22 cellular contexts compared by ENCODE assay signal in the genomic region with DNA sequence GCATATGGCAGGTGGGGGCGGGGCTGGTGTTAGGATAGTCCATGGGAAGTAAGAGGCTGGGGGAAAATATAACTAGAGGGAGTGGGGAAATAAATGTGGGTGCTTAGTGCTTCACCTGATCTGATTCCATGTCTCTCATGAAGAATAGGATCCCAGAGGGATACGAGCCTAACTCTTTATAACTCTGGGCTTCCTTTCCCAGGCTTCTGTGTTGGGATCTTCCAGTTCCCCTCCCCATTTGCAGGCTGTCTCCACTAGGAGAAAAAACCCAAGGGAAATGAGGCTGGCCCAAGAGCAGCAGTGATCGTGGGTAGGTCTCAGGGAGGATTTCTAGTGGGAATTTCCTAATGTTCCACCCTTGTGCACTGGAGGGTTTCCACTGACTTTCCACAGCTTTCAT. TPM values are rescaled to one million over a fixed set of nuclear protein-coding genes. Genes with fewer than 3 reads are reported as not detected.
A peak's percentile ranks its signal among the peaks of the same experiment; 100 is the strongest.
DNase-seq lines count a peak whose midpoint lies in the region; ATAC-seq and TF ChIP-seq lines count a peak whose summit lies in the region.
"Had no signal": no experiment of that assay in that cellular context is flagged by ENCODE, and none has a peak within 500 bp of the region (broad histone marks: within the 10 kb centered on the region; RNA-seq: fewer than 3 reads in every experiment).

No MANE protein-coding gene starts in this region.

- no peak for TF ChIP-seq CTCF in WTC11 (IDR thresholded peaks at IDR 0.05)
- no peak for TF ChIP-seq CTCF in gastrocnemius medialis (IDR thresholded peaks at IDR 0.05 in 4 of 5, conservative IDR thresholded peaks at IDR 0.05 in 1 of 5)

- H3K36me3 ChIP-seq in CD8-positive, alpha-beta memory T cell (ENCODE audit: insufficient read depth, low read length), result no peaks in the 10 kb centered on the region
- no peaks in the 10 kb centered on the region for H3K36me3 ChIP-seq in gastrocnemius medialis
- H3K36me3 ChIP-seq: prostate gland had no signal

- in situ Hi-C loops in gastrocnemius medialis (cut with MboI; ENCODE audit: low sequenced_read_pairs in 4 of 4), result loop anchor here in 3 of 4 donors (10.0 to 25.0 kb wide), 3 partner anchors 48 to 279 kb away; partner anchors contain the start of genes NHLH1 (in 2 of the 3), PEX19 (in 1 of the 3) and PIGM (in 1 of the 3)

- peaks cover 3% of the 10 kb centered on the region for H3K4me1 ChIP-seq in CD8-positive, alpha-beta memory T cell (ENCODE audit: insufficient read depth, low read length)
- H3K4me1 ChIP-seq in gastrocnemius medialis, result peaks cover 0 to 18% of the 10 kb centered on the region in 2 donors
- H3K4me1 ChIP-seq: Caco-2, prostate gland had no signal

- ATAC-seq in WTC11 (no peak), gastrocnemius medialis (no peak), GM21786 (IDR thresholded peaks at IDR 0.05; ENCODE audit: unreplicated experiment) (no peak)
- no peak for ATAC-seq in stimulated activated effector memory CD8-positive, alpha-beta T cell treated with anti-CD3 and anti-CD28 coated beads, Interleukin-12 subunit alpha, Interleukin-12 subunit beta, amount 100 ng/mL, for 72 hours
- ATAC-seq: HCT116 had no signal

- peaks cover 42% of the 10 kb centered on the region for H3K27me3 ChIP-seq in CD8-positive, alpha-beta memory T cell (ENCODE audit: insufficient read depth, low read length, poor library complexity, severe bottlenecking)
- H3K27me3 ChIP-seq in layer of hippocampus (ENCODE audit: control insufficient read depth, insufficient read depth, low read length) (no peaks in the 10 kb centered on the region), gastrocnemius medialis (peaks cover 0 to 12% (median 3%) of the 10 kb centered on the region in 3 donors)

- no peak for TF ChIP-seq POLR2A in gastrocnemius medialis (IDR thresholded peaks at IDR 0.05)

- peak overlapping the region in 1 of 8 donors; percentile 58 for H3K27ac Mint-ChIP-seq in CD8-positive, alpha-beta memory T cell
- no peak overlapping the region for H3K27ac Mint-ChIP-seq in WTC11
- H3K27ac Mint-ChIP-seq in stimulated activated effector memory CD8-positive, alpha-beta T cell treated with anti-CD3 and anti-CD28 coated beads, Interleukin-12 subunit alpha, Interleukin-12 subunit beta, amount 100 ng/mL, for 72 hours, result no peak overlapping the region
- H3K27ac Mint-ChIP-seq: activated CD4-positive, alpha-beta memory T cell treated with anti-CD3 and anti-CD28 coated beads, Interleukin-2, amount 10 ng/mL, durations not matched to agents 7 days and 5 days had no signal

- peaks cover 33 to 49% of the 10 kb centered on the region in 2 donors for H3K27me3 Mint-ChIP-seq in CD8-positive, alpha-beta memory T cell
- H3K27me3 Mint-ChIP-seq in WTC11 (ENCODE audit: low read depth), result peaks cover 76% of the 10 kb centered on the region

- CTCF ChIA-PET in CD8-positive, alpha-beta memory T cell (lab: Charles Lee), result interaction anchor here (1.6 to 6.9 kb wide), 5 partner anchors 11 to 36 kb away, joined by 6 to 81 read pairs (median 63); partner anchors contain the start of gene IGSF8
- CTCF ChIA-PET in WTC11 (lab: Charles Lee), result interaction anchor here (0.7 to 29.5 kb wide), 5 partner anchors 9 to 33 kb away, joined by 4 to 978 read pairs (median 18); partner anchors contain the start of genes IGSF8 and KCNJ10

- H3K36me3 Mint-ChIP-seq in CD8-positive, alpha-beta memory T cell, result peaks cover 2 to 21% (median 4%) of the 10 kb centered on the region in 3 donors
- H3K36me3 Mint-ChIP-seq in WTC11, result no peaks in the 10 kb centered on the region
- H3K36me3 Mint-ChIP-seq in stimulated activated effector memory CD8-positive, alpha-beta T cell treated with anti-CD3 and anti-CD28 coated beads, Interleukin-12 subunit alpha, Interleukin-12 subunit beta, amount 100 ng/mL, for 72 hours, result peaks cover 13% of the 10 kb centered on the region

- no peak overlapping the region for H3K27ac ChIP-seq in CD8-positive, alpha-beta memory T cell (ENCODE audit: low read depth, low read length)
- peak overlapping the region; percentile 91 for H3K27ac ChIP-seq in layer of hippocampus (ENCODE audit: low read depth, low read length)
- H3K27ac ChIP-seq in gastrocnemius medialis, result no peak overlapping the region
- H3K27ac ChIP-seq: KMS-11, prostate gland, suprapubic skin had no signal

- no peak overlapping the region for H3K4me3 ChIP-seq in CD8-positive, alpha-beta memory T cell (ENCODE audit: low read length)
- no peak overlapping the region for H3K4me3 ChIP-seq in gastrocnemius medialis
- H3K4me3 ChIP-seq: prostate gland had no signal

- intact Hi-C loops in gastrocnemius medialis (cut with DNase I; ENCODE audit: low total_unique reads), result loop anchor here (10.0 kb wide), 1 partner anchor 292 kb away; no protein-coding TSS in a partner anchor

- POLR2A ChIA-PET in CD8-positive, alpha-beta memory T cell (lab: Charles Lee), result interaction anchor here (0.6 kb wide), 1 partner anchor 155 kb away, joined by 3 read pairs; no protein-coding TSS in a partner anchor
- POLR2A ChIA-PET in WTC11 (lab: Charles Lee), result no interaction called here

- peak overlapping the region in 6 of 7 donors; percentile 25 to 70 (median 59) for H3K4me3 Mint-ChIP-seq in CD8-positive, alpha-beta memory T cell
- H3K4me3 Mint-ChIP-seq in WTC11, result peak overlapping the region; percentile 56
- H3K4me3 Mint-ChIP-seq in stimulated activated effector memory CD8-positive, alpha-beta T cell treated with anti-CD3 and anti-CD28 coated beads, Interleukin-12 subunit alpha, Interleukin-12 subunit beta, amount 100 ng/mL, for 72 hours, result peak overlapping the region; percentile 54
- H3K4me3 Mint-ChIP-seq: activated CD4-positive, alpha-beta memory T cell treated with anti-CD3 and anti-CD28 coated beads, Interleukin-2, amount 10 ng/mL, durations not matched to agents 7 days and 5 days had no signal

- DNase-seq in CD8-positive, alpha-beta memory T cell, result no peak
- DNase-seq in WTC11 (ENCODE audit: low spot score), result no peak
- DNase-seq in stimulated activated effector memory CD8-positive, alpha-beta T cell treated with anti-CD3 and anti-CD28 coated beads, Interleukin-12 subunit alpha, Interleukin-12 subunit beta, amount 100 ng/mL, for 72 hours (ENCODE audit: low spot score in 2 of 2), result no peak
- DNase-seq in gastrocnemius medialis, result no peak
- no peak for DNase-seq in NCI-H345 (lab: John Stamatoyannopoulos, UW)
- DNase-seq: activated CD4-positive, alpha-beta memory T cell treated with anti-CD3 and anti-CD28 coated beads, Interleukin-2, amount 10 ng/mL, durations not matched to agents 7 days and 5 days; activated CD4-positive, CD25-positive, alpha-beta regulatory T cell; activated naive CD4-positive, alpha-beta T cell treated with anti-CD3 and anti-CD28 coated beads, Interleukin-2, amount 50 U/mL, for 16 hours; Caco-2; cortex of kidney; mammary epithelial cell; NCI-H2171 treated with DMSO at 0.1 percent for 48 hours; NCI-H526 treated with DMSO at 0.1 percent for 48 hours; RPMI8226; SK-N-SH had no signal

- no peaks in the 10 kb centered on the region for H3K9me3 ChIP-seq in CD8-positive, alpha-beta memory T cell (ENCODE audit: low read length)
- H3K9me3 ChIP-seq in gastrocnemius medialis, result no peaks in the 10 kb centered on the region
- H3K9me3 ChIP-seq: Caco-2, prostate gland, SK-N-SH, suprapubic skin had no signal

- peaks cover 11 to 14% (median 14%) of the 10 kb centered on the region in 3 donors for H3K4me1 Mint-ChIP-seq in CD8-positive, alpha-beta memory T cell
- H3K4me1 Mint-ChIP-seq in WTC11, result peaks cover 16% of the 10 kb centered on the region
- H3K4me1 Mint-ChIP-seq in stimulated activated effector memory CD8-positive, alpha-beta T cell treated with anti-CD3 and anti-CD28 coated beads, Interleukin-12 subunit alpha, Interleukin-12 subunit beta, amount 100 ng/mL, for 72 hours, result peaks cover 22% of the 10 kb centered on the region

- no peaks in the 10 kb centered on the region for H3K9me3 Mint-ChIP-seq in CD8-positive, alpha-beta memory T cell
- H3K9me3 Mint-ChIP-seq in WTC11, result no peaks in the 10 kb centered on the region
- H3K9me3 Mint-ChIP-seq in stimulated activated effector memory CD8-positive, alpha-beta T cell treated with anti-CD3 and anti-CD28 coated beads, Interleukin-12 subunit alpha, Interleukin-12 subunit beta, amount 100 ng/mL, for 72 hours, result no peaks in the 10 kb centered on the region
- H3K9me3 Mint-ChIP-seq: activated CD4-positive, alpha-beta memory T cell treated with anti-CD3 and anti-CD28 coated beads, Interleukin-2, amount 10 ng/mL, durations not matched to agents 7 days and 5 days had no signal

TF ChIP-seq in WTC11, 78 proteins besides CTCF, POLR2A, EP300 and RAD21 (continues in another document):
- TF ChIP-seq HMGA2 (CRISPR knock-in tag; IDR thresholded peaks at IDR 0.05) (no peak), ZNF416 (CRISPR knock-in tag; IDR thresholded peaks at IDR 0.05) (no peak), EMX1 (CRISPR knock-in tag; IDR thresholded peaks at IDR 0.05) (no peak), TEAD4 (CRISPR knock-in tag; IDR thresholded peaks at IDR 0.05) (no peak), ZNF219 (CRISPR knock-in tag; IDR thresholded peaks at IDR 0.05; ENCODE audit: borderline replicate concordance) (no peak), GABPB1 (CRISPR knock-in tag; IDR thresholded peaks at IDR 0.05) (no peak), ATF1 (CRISPR knock-in tag; IDR thresholded peaks at IDR 0.05) (no peak), ZNF263 (CRISPR knock-in tag; IDR thresholded peaks at IDR 0.05; ENCODE audit: low read depth) (no peak), IRF2 (CRISPR knock-in tag; IDR thresholded peaks at IDR 0.05; ENCODE audit: borderline replicate concordance, low read depth) (no peak), ZNF396 (CRISPR knock-in tag; IDR thresholded peaks at IDR 0.05; ENCODE audit: borderline replicate concordance) (no peak)

RNA-seq across cellular contexts. Expression of gene KCNJ9, which starts 1.6 kb away (rescaled TPM):
- under 1 TPM in 1 of 2 experiments, not detected in 1; 0.04 TPM for total RNA-seq in CD8-positive, alpha-beta memory T cell
- not detected for polyA plus RNA-seq in CD8-positive, alpha-beta memory T cell
- 0.09 to 0.14 TPM in 2 of 3 replicates, not detected in the other for total RNA-seq in WTC11 (2021)
- total RNA-seq in gastrocnemius medialis, result not detected
- total RNA-seq: activated CD4-positive, alpha-beta memory T cell treated with anti-CD3 and anti-CD28 coated beads, Interleukin-2, amount 10 ng/mL, durations not matched to agents 7 days and 5 days; Caco-2; HT1080; mammary epithelial cell had no signal
- polyA plus RNA-seq: mammary epithelial cell had no signal

RNA-seq across cellular contexts. Expression of gene KCNJ10, which starts 13.0 kb away (rescaled TPM):
- under 1 TPM in 1 of 2 experiments, not detected in 1; 0.13 TPM for total RNA-seq in CD8-positive, alpha-beta memory T cell
- polyA plus RNA-seq in CD8-positive, alpha-beta memory T cell, result not detected
- 1.4 to 1.6 TPM (median 1.4 TPM) in 3 replicates for total RNA-seq in WTC11 (2021)
- total RNA-seq in gastrocnemius medialis, result not detected
- total RNA-seq: activated CD4-positive, alpha-beta memory T cell treated with anti-CD3 and anti-CD28 coated beads, Interleukin-2, amount 10 ng/mL, durations not matched to agents 7 days and 5 days; HT1080; mammary epithelial cell; prostate gland; suprapubic skin had no signal
- polyA plus RNA-seq: mammary epithelial cell, SK-N-SH had no signal

RNA-seq across cellular contexts. Expression of gene IGSF8, which starts 15.5 kb away (rescaled TPM):
- total RNA-seq in CD8-positive, alpha-beta memory T cell, result 10 to 100 TPM; 39.5 to 42.7 TPM
- polyA plus RNA-seq in CD8-positive, alpha-beta memory T cell, result 59.2 TPM
- total RNA-seq in WTC11 (2021), result 86.7 to 101 TPM (median 95.1 TPM) in 3 replicates
- 10 to 100 TPM in 1 of 4 donors, 1 to 10 TPM in 3; 3.4 to 12.8 (median 8.7) TPM for total RNA-seq in gastrocnemius medialis

RNA-seq across cellular contexts. Expression of gene ATP1A2, which starts 32.6 kb away (rescaled TPM):
- not detected for total RNA-seq in CD8-positive, alpha-beta memory T cell
- not detected for polyA plus RNA-seq in CD8-positive, alpha-beta memory T cell
- 22.8 to 25.6 TPM (median 23.2 TPM) in 3 replicates for total RNA-seq in WTC11 (2021)
- total RNA-seq in gastrocnemius medialis, result 100 to 1,000 TPM; 281 to 710 (median 413) TPM
- total RNA-seq: activated CD4-positive, alpha-beta memory T cell treated with anti-CD3 and anti-CD28 coated beads, Interleukin-2, amount 10 ng/mL, durations not matched to agents 7 days and 5 days; HT1080 had no signal
- polyA plus RNA-seq: mammary epithelial cell had no signal

RNA-seq across cellular contexts. Expression of gene PIGM, which starts 51.1 kb away (rescaled TPM):
- 1 to 10 TPM; 6.5 to 6.9 TPM for total RNA-seq in CD8-positive, alpha-beta memory T cell
- polyA plus RNA-seq in CD8-positive, alpha-beta memory T cell, result 3.2 TPM
- total RNA-seq in WTC11 (2021), result 4.4 to 5.2 TPM (median 4.4 TPM) in 3 replicates
- under 1 TPM; 0.55 to 0.75 (median 0.72) TPM for total RNA-seq in gastrocnemius medialis
